In genomic region chr4:8308856-8309771, GRCh38 we compare ENCODE assay signal across 17 cellular contexts. TPM values are rescaled to one million over a fixed set of nuclear protein-coding genes. Genes with fewer than 3 reads are reported as not detected.
DNase-seq lines count a peak whose midpoint lies in the region; ATAC-seq and TF ChIP-seq lines count a peak whose summit lies in the region.
"Had no signal": no experiment of that assay in that cellular context is flagged by ENCODE, and none has a peak within 500 bp of the region (broad histone marks: within the 10 kb centered on the region; RNA-seq: fewer than 3 reads in every experiment).

No MANE protein-coding gene starts in this region.

- WGBS in trophoblast cell (ENCODE audit: extremely low coverage, insufficient coverage, insufficient read length), result no CpG with 5 or more reads among the region's 24 CpGs

- H3K79me1 ChIP-seq in trophoblast cell (ENCODE audit: low read length), result no peaks in the 10 kb centered on the region

- no peak overlapping the region for H4K91ac ChIP-seq in trophoblast cell (ENCODE audit: low read depth, low read length)

- peak overlapping the region; percentile 43 for H3K14ac ChIP-seq in trophoblast cell (ENCODE audit: low read length)

- H2BK120ac ChIP-seq in trophoblast cell (ENCODE audit: insufficient read depth, low read length, poor library complexity), result peak overlapping the region; percentile 20

- H2AFZ ChIP-seq in trophoblast cell (ENCODE audit: insufficient read depth, low read length, poor library complexity), result no peak overlapping the region

- H3K18ac ChIP-seq in trophoblast cell (ENCODE audit: low read length), result no peak overlapping the region

- no peaks in the 10 kb centered on the region for H3K27me3 ChIP-seq in trophoblast cell (ENCODE audit: insufficient read depth, low read length)

- no peak overlapping the region for H4K12ac ChIP-seq in trophoblast cell (ENCODE audit: low read depth, low read length)

- no peaks in the 10 kb centered on the region for H3K9me3 ChIP-seq in trophoblast cell (ENCODE audit: insufficient read depth, low read depth, low read length)

- H3K4me1 ChIP-seq in trophoblast cell (ENCODE audit: control insufficient read depth in 1 of 2, insufficient read depth in 2 of 2, low read length in 2 of 2), result peaks cover 0 to 2% of the 10 kb centered on the region in 2 experiments

- intact Hi-C loops in cardiac septum (cut with DNase I), result no loop called here

- no peak overlapping the region for H3K23ac ChIP-seq in trophoblast cell (ENCODE audit: low read length)

- TF ChIP-seq CTCF in AG10803 (conservative IDR thresholded peaks at IDR 0.05; ENCODE audit: low read length), result 0 out of 2 replicates have a peak, but pooled peaks have one; percentile 14

- no peak overlapping the region for H2BK5ac ChIP-seq in trophoblast cell (ENCODE audit: low read depth, low read length, poor library complexity)

- no peak overlapping the region for H3K4ac ChIP-seq in trophoblast cell (ENCODE audit: low read depth, low read length)

- H3K4me3 ChIP-seq in AG10803 (ENCODE audit: low read length), result no peak overlapping the region
- H3K4me3 ChIP-seq in trophoblast cell (ENCODE audit: low read depth, low read length), result no peak overlapping the region
- H3K4me3 ChIP-seq: coronary artery had no signal

- H4K8ac ChIP-seq in trophoblast cell (ENCODE audit: low read depth, low read length), result no peak overlapping the region

- DNase-seq in AG10803 (ENCODE audit: low read depth), result peak; percentile 28
- peak; percentile 61 for DNase-seq in amniotic epithelial cell (ENCODE audit: low read depth)
- peak; percentile 76 for DNase-seq in cardiac septum (ENCODE audit: low spot score)
- DNase-seq in trophoblast cell, result no peak
- no peak for DNase-seq in OCI-M2 (lab: John Stamatoyannopoulos, UW; ENCODE audit: unreplicated experiment)
- DNase-seq in NCI-H2081 (lab: John Stamatoyannopoulos, UW), result no peak
- no peak for DNase-seq in stimulated activated CD4-positive, alpha-beta T cell treated with anti-CD3 and anti-CD28 coated beads, Interleukin-4, amount 100 ng/mL, for 4 hours
- DNase-seq: activated CD8-positive, alpha-beta T cell treated with anti-CD3 and anti-CD28 coated beads, Interleukin-2, amount 10 ng/mL, durations not matched to agents 7 days and 5 days; activated naive CD4-positive, alpha-beta T cell treated with anti-CD3 and anti-CD28 coated beads, Interleukin-2, amount 50 U/mL, for 16 hours; islet precursor cell; NCI-H1436; NCI-H526 treated with DMSO at 0.1 percent for 48 hours; SHP77; stimulated activated CD4-positive, alpha-beta T cell treated with anti-CD3 and anti-CD28 coated beads, Interleukin-12 subunit alpha, Interleukin-12 subunit beta, amount 100 ng/mL, for 4 hours had no signal

- no peak overlapping the region for H3K27ac ChIP-seq in trophoblast cell (ENCODE audit: low read depth, low read length)

- H3K36me3 ChIP-seq in trophoblast cell (ENCODE audit: control insufficient read depth in 1 of 2, insufficient read depth in 2 of 2, low read length in 2 of 2), result peaks cover 0 to 3% of the 10 kb centered on the region in 2 experiments

- no peak for ATAC-seq in HG02588 (IDR thresholded peaks at IDR 0.05; ENCODE audit: unreplicated experiment)
- ATAC-seq: activated CD8-positive, alpha-beta T cell treated with anti-CD3 and anti-CD28 coated beads, Interleukin-2, amount 10 ng/mL, durations not matched to agents 7 days and 5 days had no signal

- no peaks in the 10 kb centered on the region for H3K79me2 ChIP-seq in trophoblast cell (ENCODE audit: control insufficient read depth, insufficient read depth, low read length, poor library complexity)

- no peak overlapping the region for H2BK12ac ChIP-seq in trophoblast cell (ENCODE audit: low read length)

- H2AK5ac ChIP-seq in trophoblast cell (ENCODE audit: low read length), result no peak overlapping the region

- no peak overlapping the region for H3K4me2 ChIP-seq in trophoblast cell (ENCODE audit: low read length)

- no peak overlapping the region for H3K9ac ChIP-seq in trophoblast cell (ENCODE audit: low read length)

RNA-seq across cellular contexts. Expression of gene HTRA3, which starts 39.6 kb away (rescaled TPM):
- total RNA-seq in cardiac septum, result 50.8 TPM
- polyA plus RNA-seq in trophoblast cell (2013), result 31.1 and 33.0 TPM in 2 replicates
- total RNA-seq: activated CD8-positive, alpha-beta T cell treated with anti-CD3 and anti-CD28 coated beads, Interleukin-2, amount 10 ng/mL, durations not matched to agents 7 days and 5 days had no signal
- polyA plus RNA-seq: neural cell had no signal

Comparison
In these comparisons a context has a peak if more than half of its experiments do, and no peak if none do; other contexts are left out.
1. DNase-seq: peak in AG10803 (single experiment), amniotic epithelial cell (single experiment) and cardiac septum (single experiment); none in trophoblast cell (0 of 2), OCI-M2 (single experiment), NCI-H2081 (0 of 2) and stimulated activated CD4-positive, alpha-beta T cell treated with anti-CD3 and anti-CD28 coated beads, Interleukin-4, amount 100 ng/mL, for 4 hours (0 of 2).